In the genomic region with DNA sequence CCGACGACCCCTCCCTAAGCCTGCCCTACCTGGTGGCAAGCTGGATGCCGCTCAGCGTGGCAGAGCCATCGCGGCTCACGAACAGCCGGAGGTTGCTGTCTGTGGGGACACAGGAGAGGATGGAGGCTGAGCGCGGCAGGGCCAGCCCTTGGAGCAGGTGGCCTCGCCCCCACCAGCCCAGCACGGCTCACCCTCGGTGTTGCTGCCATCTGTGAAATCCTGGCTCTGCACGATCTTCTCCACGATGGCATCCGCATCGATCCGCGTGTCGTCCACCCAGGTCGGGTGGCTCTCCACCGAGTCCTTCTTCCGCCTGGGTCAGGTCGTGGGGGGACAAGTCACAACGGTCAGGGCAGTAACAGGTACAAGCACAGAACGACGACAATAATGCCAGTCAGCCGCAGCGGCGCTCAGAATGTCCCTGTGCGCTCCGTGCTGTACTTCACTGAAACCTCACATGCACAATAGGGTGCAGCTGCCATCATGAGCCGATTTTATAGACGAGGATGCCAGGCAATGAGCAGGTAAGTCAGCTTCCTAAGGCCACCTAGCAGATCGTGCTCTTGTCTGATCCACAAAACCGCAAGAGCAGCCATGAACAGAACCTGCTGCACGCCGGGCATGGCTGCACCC, we compare ENCODE assay signal across 18 cellular contexts. TPM values are rescaled to one million over a fixed set of nuclear protein-coding genes. Genes with fewer than 3 reads are reported as not detected.
DNase-seq lines count a peak whose midpoint lies in the region; TF ChIP-seq lines count a peak whose summit lies in the region.
"Had no signal": no experiment of that assay in that cellular context is flagged by ENCODE, and none has a peak within 500 bp of the region (broad histone marks: within the 10 kb centered on the region; RNA-seq: fewer than 3 reads in every experiment).

No MANE protein-coding gene starts in this region.

- H3K36me3 ChIP-seq in breast epithelium, result no peaks in the 10 kb centered on the region
- H3K36me3 ChIP-seq: uterus had no signal

- BruUV-seq in MCF 10A (replicated peaks; lab: Mats Ljungman, UMichigan), result no TSS peak

- no peak overlapping the region for H3K4me3 ChIP-seq in breast epithelium
- H3K4me3 ChIP-seq: colonic mucosa, hepatocyte, uterus had no signal

- H3K4me3 Mint-ChIP-seq in MCF 10A (ENCODE audit: unreplicated experiment), result no peak overlapping the region
- no peak overlapping the region for H3K4me3 Mint-ChIP-seq in HFFc6

- no peaks in the 10 kb centered on the region for H3K9me3 Mint-ChIP-seq in MCF 10A (ENCODE audit: unreplicated experiment)
- no peaks in the 10 kb centered on the region for H3K9me3 Mint-ChIP-seq in HFFc6
- H3K9me3 Mint-ChIP-seq: activated T-helper 2 cell treated with anti-CD3 and anti-CD28 coated beads, Interferon-gamma antibody, Interleukin-2, Interleukin-4, amounts not matched to agents 10 μg/mL and 5 μg/mL and 100 μg/mL, durations not matched to agents 14 hours and 24 hours and 36 hours; CD8-positive, alpha-beta memory T cell; naive B cell had no signal

- POLR2A ChIA-PET in MCF 10A (lab: Yijun Ruan, JAX), result interaction anchor here (0.6 to 4.0 kb wide), 5 partner anchors 9 to 123 kb away, joined by 3 to 19 read pairs (median 5); partner anchors contain the start of gene NAIF1

- DNase-seq in breast epithelium (ENCODE audit: low spot score in 2 of 2) (no peak), MCF 10A (ENCODE audit: unreplicated experiment) (no peak), cerebellum (ENCODE audit: low spot score) (peak; percentile 65), DMS153 (lab: John Stamatoyannopoulos, UW) (no peak), HFFc6 (no peak)
- DNase-seq: CD8-positive, alpha-beta memory T cell; colonic mucosa; DND-41; GOT3; Kasumi-1; naive B cell; NCI-H1105; NCI-H510A; stimulated activated CD4-positive, alpha-beta T cell treated with anti-CD3 and anti-CD28 coated beads, Interleukin-2, amount 100 ng/mL, for 24 hours; uterus had no signal

- intact Hi-C loops in breast epithelium (cut with DNase I; ENCODE audit: low total_unique reads) (loop anchor here (5.0 kb wide), 1 partner anchor 93 kb away; no protein-coding TSS in a partner anchor), MCF 10A (cut with micrococcal nuclease) (no loop called here)

- no peaks in the 10 kb centered on the region for H3K27me3 Mint-ChIP-seq in MCF 10A (ENCODE audit: insufficient read depth, unreplicated experiment)
- H3K27me3 Mint-ChIP-seq in HFFc6 (ENCODE audit: insufficient read depth), result no peaks in the 10 kb centered on the region; the same call in 1 of the 2 replicates
- H3K27me3 Mint-ChIP-seq: CD8-positive, alpha-beta memory T cell; naive B cell had no signal

- peaks cover 0 to 9% of the 10 kb centered on the region in 2 donors for H3K4me1 ChIP-seq in breast epithelium

- no peaks in the 10 kb centered on the region for H3K9me3 ChIP-seq in breast epithelium
- H3K9me3 ChIP-seq: colonic mucosa, uterus had no signal

- no peak for TF ChIP-seq CTCF in breast epithelium (IDR thresholded peaks at IDR 0.05)
- TF ChIP-seq CTCF in MCF 10A (IDR thresholded peaks at IDR 0.05; ENCODE audit: unreplicated experiment), result no peak
- TF ChIP-seq CTCF in HFFc6 (IDR thresholded peaks at IDR 0.05), result no peak

- H3K27ac Mint-ChIP-seq in MCF 10A (ENCODE audit: low read depth, unreplicated experiment) (no peak overlapping the region), HFFc6 (no peak overlapping the region)
- H3K27ac Mint-ChIP-seq: activated T-helper 2 cell treated with anti-CD3 and anti-CD28 coated beads, Interferon-gamma antibody, Interleukin-2, Interleukin-4, amounts not matched to agents 10 μg/mL and 5 μg/mL and 100 μg/mL, durations not matched to agents 14 hours and 24 hours and 36 hours had no signal

- CTCF ChIA-PET in MCF 10A (lab: Yijun Ruan, JAX), result interaction anchor here (0.7 to 10.2 kb wide), 17 partner anchors 10 to 180 kb away, joined by 3 to 172 read pairs (median 8); no protein-coding TSS in a partner anchor

- no peaks in the 10 kb centered on the region for H3K27me3 ChIP-seq in breast epithelium
- H3K27me3 ChIP-seq: colonic mucosa, hepatocyte, uterus had no signal

- no peak for TF ChIP-seq POLR2A in breast epithelium (IDR thresholded peaks at IDR 0.05)

- H3K4me1 Mint-ChIP-seq in MCF 10A (ENCODE audit: insufficient read depth, unreplicated experiment), result peaks cover 11% of the 10 kb centered on the region
- peaks cover 12% of the 10 kb centered on the region for H3K4me1 Mint-ChIP-seq in HFFc6 (ENCODE audit: low read depth)

- H3K36me3 Mint-ChIP-seq in MCF 10A (ENCODE audit: insufficient read depth, unreplicated experiment) (peaks cover 7% of the 10 kb centered on the region), HFFc6 (ENCODE audit: low read depth) (no peaks in the 10 kb centered on the region; the same call in 1 of the 2 replicates)
- H3K36me3 Mint-ChIP-seq: naive B cell had no signal

- H3K27ac ChIP-seq in breast epithelium (peak overlapping the region; percentile 43 to 51), temporal lobe (ENCODE audit: low read depth, low read length) (peak overlapping the region; percentile 84)
- H3K27ac ChIP-seq: colonic mucosa, hepatocyte had no signal

RNA-seq across cellular contexts. Expression of gene DPM2, which starts 7.0 kb away (rescaled TPM):
- 10 to 100 TPM; 10.6 to 17.4 (median 17.1) TPM for total RNA-seq in breast epithelium
- total RNA-seq in MCF 10A (2022), result 41.5 and 41.8 TPM in 2 replicates
- 11.0 TPM for total RNA-seq in cerebellum
- total RNA-seq in temporal lobe, result 10.1 TPM
- 10 to 100 TPM; 42.5 to 49.6 (median 47.1) TPM for total RNA-seq in HFFc6 (2021; fragmentation: NEBNext Ultra II Directional; extraction: Animal tissue kit (Norgen Biotek cat#: 25700))

RNA-seq across cellular contexts. Expression of gene PIP5KL1, which starts 14.1 kb away (rescaled TPM):
- 10 to 100 TPM in 1 of 3 donors, 1 to 10 TPM in 2; 2.2 to 10.1 (median 5.2) TPM for total RNA-seq in breast epithelium
- total RNA-seq in MCF 10A (2022), result 4.0 and 5.7 TPM in 2 replicates
- 3.5 TPM for total RNA-seq in cerebellum
- 1.2 TPM for total RNA-seq in temporal lobe
- 1 to 10 TPM; 1.7 to 3.1 (median 2.1) TPM for total RNA-seq in HFFc6 (2021; fragmentation: NEBNext Ultra II Directional; extraction: Animal tissue kit (Norgen Biotek cat#: 25700))

RNA-seq across cellular contexts. Expression of gene ST6GALNAC4, which starts 27.9 kb away (rescaled TPM):
- total RNA-seq in breast epithelium (10 to 100 TPM; 17.6 to 44.6 (median 24.0) TPM), MCF 10A (2022) (36.3 and 39.5 TPM in 2 replicates), cerebellum (9.0 TPM), temporal lobe (7.4 TPM)
- total RNA-seq in HFFc6 (2021; fragmentation: NEBNext Ultra II Directional; extraction: Animal tissue kit (Norgen Biotek cat#: 25700)), result 10 to 100 TPM; 22.9 to 33.4 (median 27.7) TPM

RNA-seq across cellular contexts. Expression of gene EEIG1, which starts 36.1 kb away (rescaled TPM):
- total RNA-seq in breast epithelium (10 to 100 TPM in 2 of 3 donors, 1 to 10 TPM in 1; 7.7 to 32.1 (median 19.7) TPM), MCF 10A (2022) (17.5 and 23.9 TPM in 2 replicates), cerebellum (6.6 TPM), temporal lobe (5.2 TPM)
- total RNA-seq in HFFc6 (2021; fragmentation: NEBNext Ultra II Directional; extraction: Animal tissue kit (Norgen Biotek cat#: 25700)), result 10 to 100 TPM; 26.7 to 35.4 (median 29.3) TPM

RNA-seq across cellular contexts. Expression of gene ST6GALNAC6, which starts 45.3 kb away (rescaled TPM):
- total RNA-seq in breast epithelium (100 to 1,000 TPM in 2 of 3 donors, 10 to 100 TPM in 1; 61.5 to 175 (median 103) TPM), MCF 10A (2022) (16.5 and 17.6 TPM in 2 replicates), cerebellum (18.8 TPM), temporal lobe (25.6 TPM)
- 10 to 100 TPM; 29.3 to 40.6 (median 34.2) TPM for total RNA-seq in HFFc6 (2021; fragmentation: NEBNext Ultra II Directional; extraction: Animal tissue kit (Norgen Biotek cat#: 25700))
